Comparison of ENCODE assay signal across 20 cellular contexts in the genomic region with DNA sequence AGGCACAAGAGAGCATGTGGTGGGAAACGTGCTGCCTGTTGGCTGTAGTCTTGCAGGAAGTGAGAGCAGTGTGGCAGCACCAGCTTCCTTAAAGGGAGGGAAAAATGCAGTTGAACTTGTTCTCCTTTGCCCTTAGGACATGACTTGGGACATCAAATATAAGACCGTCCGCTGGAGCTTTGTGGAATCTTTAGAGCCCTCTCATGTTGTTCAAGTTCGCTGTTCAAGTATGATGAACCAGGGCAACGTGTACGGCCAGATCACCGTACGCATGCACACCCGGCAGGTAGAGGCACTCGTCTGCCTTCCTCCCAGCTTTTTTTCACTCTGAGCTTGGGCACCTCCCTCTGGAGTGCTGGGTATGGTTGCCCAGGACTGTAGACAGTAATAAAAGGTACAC. TPM values are rescaled to one million over a fixed set of nuclear protein-coding genes. Genes with fewer than 3 reads are reported as not detected.
A peak's percentile ranks its signal among the peaks of the same experiment; 100 is the strongest.
DNase-seq lines count a peak whose midpoint lies in the region; ATAC-seq and TF ChIP-seq lines count a peak whose summit lies in the region.
"Had no signal": no experiment of that assay in that cellular context is flagged by ENCODE, and none has a peak within 500 bp of the region (broad histone marks: within the 10 kb centered on the region; RNA-seq: fewer than 3 reads in every experiment).

No MANE protein-coding gene starts in this region.

- H3K36me3 ChIP-seq in upper lobe of left lung, result peaks cover 0 to 31% (median 14%) of the 10 kb centered on the region in 4 donors

- no peak for TF ChIP-seq CTCF in upper lobe of left lung (IDR thresholded peaks at IDR 0.05)

- H3K4me1 ChIP-seq in upper lobe of left lung, result peaks cover 0 to 29% (median 8%) of the 10 kb centered on the region in 4 donors

- ATAC-seq in upper lobe of left lung (ENCODE audit: low FRiP score in 2 of 2), result peak; percentile 42 to 91
- no peak for ATAC-seq in HG03565 (IDR thresholded peaks at IDR 0.05; ENCODE audit: unreplicated experiment)
- ATAC-seq: activated CD8-positive, alpha-beta T cell treated with anti-CD3 and anti-CD28 coated beads, Interleukin-2, amount 10 ng/mL, durations not matched to agents 7 days and 5 days; activated naive CD8-positive, alpha-beta T cell treated with anti-CD3 and anti-CD28 coated beads, Interleukin-2, amount 50 U/mL, for 24 hours; T-helper 17 cell had no signal

- DNase-seq in SIG-M5 treated with dmso at 0.1 percent for 504 hours (lab: John Stamatoyannopoulos, UW; ENCODE audit: unreplicated experiment), result peak; percentile 47
- DNase-seq in SIG-M5 (lab: John Stamatoyannopoulos, UW), result no peak
- DNase-seq in astrocyte of the hippocampus (ENCODE audit: low read depth, low spot score), result peak; percentile 0
- DNase-seq in kidney tubule cell (ENCODE audit: low spot score), result peak; percentile 21
- DNase-seq in upper lobe of left lung, result peak in 1 of 2 donors; percentile 82
- DNase-seq in activated CD8-positive, alpha-beta memory T cell treated with anti-CD3 and anti-CD28 coated beads, Interleukin-2, amount 50 U/mL, for 4 hours, result no peak
- DNase-seq in GM19238 (ENCODE audit: insufficient read length, low spot score), result no peak
- DNase-seq: activated CD8-positive, alpha-beta T cell treated with anti-CD3 and anti-CD28 coated beads, Interleukin-2, amount 10 ng/mL, durations not matched to agents 7 days and 5 days; activated naive CD8-positive, alpha-beta T cell treated with anti-CD3 and anti-CD28 coated beads, Interleukin-2, amount 50 U/mL, for 24 hours; DMS53; heart right ventricle; NCI-H2081 treated with DMSO at 0.1 percent for 48 hours; SHP77 treated with DMSO at 0.1 percent for 48 hours; stimulated activated CD4-positive, alpha-beta T cell treated with anti-CD3 and anti-CD28 coated beads, Interleukin-12 subunit alpha, Interleukin-12 subunit beta, amount 100 ng/mL, for 4 hours; T-helper 17 cell had no signal

- H3K9me3 ChIP-seq in upper lobe of left lung, result no peaks in the 10 kb centered on the region
- H3K9me3 ChIP-seq: BLaER1, heart right ventricle had no signal

- no peaks in the 10 kb centered on the region for H3K27me3 ChIP-seq in upper lobe of left lung
- H3K27me3 ChIP-seq: BLaER1, heart right ventricle, neural progenitor cell had no signal

- H3K27ac ChIP-seq in upper lobe of left lung, result peak overlapping the region; percentile 57 to 74 (median 70)
- H3K27ac ChIP-seq: BLaER1, heart right ventricle, neural progenitor cell had no signal

- WGBS in upper lobe of left lung, 2 donors, result 57 to 70% methylated on average over 6 to 10 of the region's 10 CpGs

- H3K4me3 ChIP-seq in upper lobe of left lung, result no peak overlapping the region
- H3K4me3 ChIP-seq: BLaER1, heart right ventricle, neural progenitor cell had no signal

- peak in 1 of 4 donors; percentile 11 for TF ChIP-seq POLR2A in upper lobe of left lung (IDR thresholded peaks at IDR 0.05)

- peak in 2 of 4 donors; percentile 12 to 21 for TF ChIP-seq EP300 in upper lobe of left lung (IDR thresholded peaks at IDR 0.05)

RNA-seq across cellular contexts. Expression of a gene that starts 23.3 kb away (rescaled TPM):
- total RNA-seq in upper lobe of left lung, result under 1 TPM in 5 of 6 donors, not detected in 1; under 0.01 to 0.30 (median 0.09) TPM
- total RNA-seq: A172, M059J, T-helper 17 cell had no signal

RNA-seq across cellular contexts. Expression of a gene that starts 23.5 kb away (rescaled TPM):
- 10 to 100 TPM in 5 of 6 donors, 1 to 10 TPM in 1; 5.7 to 28.9 (median 25.2) TPM for total RNA-seq in upper lobe of left lung

RNA-seq across cellular contexts. Expression of a gene that starts 31.2 kb away (rescaled TPM):
- total RNA-seq in upper lobe of left lung, result 10 to 100 TPM; 17.5 to 40.4 (median 23.3) TPM

Comparison
In these comparisons a context has a peak if more than half of its experiments do, and no peak if none do; other contexts are left out.
1. DNase-seq: peak in SIG-M5 treated with dmso at 0.1 percent for 504 hours (single experiment), astrocyte of the hippocampus (single experiment) and kidney tubule cell (single experiment); none in SIG-M5 (single experiment), activated CD8-positive, alpha-beta memory T cell treated with anti-CD3 and anti-CD28 coated beads, Interleukin-2, amount 50 U/mL, for 4 hours (single experiment) and GM19238 (single experiment).